ENCODE assay signal across 1 cellular context in genomic region chr10:72267819-72268404, GRCh38.
TF ChIP-seq lines count a peak whose summit lies in the region.

No MANE protein-coding gene starts in this region.

TF ChIP-seq in GM23338, 12 proteins besides CTCF, POLR2A, EP300 and RAD21:
- no peak for TF ChIP-seq CREB1 (CRISPR knock-in tag; IDR thresholded peaks at IDR 0.05; ENCODE audit: low read depth)
- no peak for TF ChIP-seq EZH2phosphoT487 (IDR thresholded peaks at IDR 0.05; ENCODE audit: unreplicated experiment)
- TF ChIP-seq POLR2AphosphoS5 (IDR thresholded peaks at IDR 0.05; ENCODE audit: low read depth) = no peak
- TF ChIP-seq ETS1 (IDR thresholded peaks at IDR 0.05) = no peak
- TF ChIP-seq STAT1 (IDR thresholded peaks at IDR 0.05; ENCODE audit: unreplicated experiment) = no peak
- no peak for TF ChIP-seq REST (IDR thresholded peaks at IDR 0.05; ENCODE audit: unreplicated experiment)
- no peak for TF ChIP-seq ZNF114 (CRISPR knock-in tag; IDR thresholded peaks at IDR 0.05)
- TF ChIP-seq EZH2 (IDR thresholded peaks at IDR 0.05; ENCODE audit: low read depth, unreplicated experiment) = no peak
- no peak for TF ChIP-seq JUNB (IDR thresholded peaks at IDR 0.05; ENCODE audit: unreplicated experiment)
